1 cellular context compared by ENCODE assay signal in the genomic region with DNA sequence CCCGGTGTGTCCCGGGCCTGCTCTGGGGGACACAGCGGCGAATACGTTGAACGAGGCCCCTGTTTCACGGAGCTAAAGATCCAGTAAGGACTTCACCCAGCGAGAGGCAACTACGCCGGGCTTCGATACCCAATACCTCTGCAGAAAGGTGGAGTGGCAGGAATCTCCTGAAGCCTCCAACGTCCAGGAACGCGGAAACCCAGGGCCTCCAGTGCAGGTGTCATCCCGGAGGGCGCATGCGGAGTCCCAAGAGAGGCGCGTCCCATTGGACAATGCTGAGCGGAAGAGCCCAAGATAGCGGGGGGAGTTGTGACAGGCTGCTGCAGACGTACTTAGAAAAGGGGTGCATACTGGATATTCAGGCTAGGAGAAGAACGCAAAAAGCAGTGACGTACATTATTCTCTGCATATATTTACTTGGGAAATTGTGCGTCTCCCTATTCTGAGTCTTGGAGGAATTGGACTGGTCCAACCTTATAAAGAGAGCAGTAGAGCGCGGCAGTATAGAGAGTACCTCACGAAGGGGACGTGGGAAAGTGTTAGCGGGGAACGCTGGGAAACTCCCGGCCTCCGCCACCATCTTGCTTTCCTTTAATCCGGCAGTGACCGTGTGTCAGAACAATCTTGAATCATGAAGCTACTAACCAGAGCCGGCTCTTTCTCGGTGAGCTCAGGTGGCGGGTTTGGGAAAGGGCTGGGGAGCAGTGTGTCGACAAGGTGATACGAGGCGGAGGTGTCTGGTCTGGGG.
TF ChIP-seq lines count a peak whose summit lies in the region.

Gene UQCRC2, plus strand, starts transcription at position 569 of the 748 bp plus-strand sequence. Its CDS starts 63 bp downstream, at position 632.

TF ChIP-seq in HepG2, 621 proteins besides CTCF, POLR2A, EP300 and RAD21 (continued from another document and continues in another):
- peak; percentile 78 for TF ChIP-seq POLR2AphosphoS2 (IDR thresholded peaks at IDR 0.05; ENCODE audit: low read depth, low read length)
- peak; percentile 94; the same call in 1 of the 2 replicates for TF ChIP-seq ZNF138 (CRISPR knock-in tag; IDR thresholded peaks at IDR 0.05; ENCODE audit: low read depth)
- no peak for TF ChIP-seq ZNF510 (CRISPR knock-in tag; IDR thresholded peaks at IDR 0.05; ENCODE audit: low read depth)
- 0 out of 2 replicates have a peak, but pooled peaks have one; percentile 49 for TF ChIP-seq PRDM15 (CRISPR knock-in tag; IDR thresholded peaks at IDR 0.05)
- peak; percentile 46; the same call in 1 of the 2 replicates for TF ChIP-seq ZBTB4 (CRISPR knock-in tag; IDR thresholded peaks at IDR 0.05; ENCODE audit: borderline replicate concordance)
- TF ChIP-seq GMEB1 (CRISPR knock-in tag; IDR thresholded peaks at IDR 0.05; ENCODE audit: borderline replicate concordance): peak; percentile 90
- no peak; the same call in none of the 2 replicates for TF ChIP-seq TSC22D2 (CRISPR knock-in tag; IDR thresholded peaks at IDR 0.05; ENCODE audit: borderline replicate concordance)
- TF ChIP-seq IKZF1 (IDR thresholded peaks at IDR 0.05): no peak
- peak; percentile 87 for TF ChIP-seq MED8 (CRISPR knock-in tag; IDR thresholded peaks at IDR 0.05; ENCODE audit: insufficient replicate concordance)
- no peak for TF ChIP-seq HES4 (CRISPR knock-in tag; IDR thresholded peaks at IDR 0.05; ENCODE audit: borderline replicate concordance)
- peak; percentile 87 for TF ChIP-seq NFYC (CRISPR knock-in tag; IDR thresholded peaks at IDR 0.05)
- no peak for TF ChIP-seq ZFYVE20 (CRISPR knock-in tag; IDR thresholded peaks at IDR 0.05; ENCODE audit: borderline replicate concordance, low read depth)
- no peak; the same call in 1 of the 2 replicates for TF ChIP-seq ZNF589 (CRISPR knock-in tag; conservative IDR thresholded peaks at IDR 0.05)
- peak; percentile 93 for TF ChIP-seq PHF8 (CRISPR knock-in tag; IDR thresholded peaks at IDR 0.05)
- no peak; the same call in none of the 2 replicates for TF ChIP-seq TP53 (CRISPR knock-in tag; conservative IDR thresholded peaks at IDR 0.05)
- TF ChIP-seq ARID2 (CRISPR knock-in tag; IDR thresholded peaks at IDR 0.05; ENCODE audit: borderline replicate concordance): no peak
- peak; percentile 89 for TF ChIP-seq ZNF710 (CRISPR knock-in tag; IDR thresholded peaks at IDR 0.05; ENCODE audit: borderline replicate concordance)
- peak; percentile 27; the same call in 1 of the 2 replicates for TF ChIP-seq ZNF367 (CRISPR knock-in tag; IDR thresholded peaks at IDR 0.05; ENCODE audit: borderline replicate concordance)
- TF ChIP-seq, protein P1, sequence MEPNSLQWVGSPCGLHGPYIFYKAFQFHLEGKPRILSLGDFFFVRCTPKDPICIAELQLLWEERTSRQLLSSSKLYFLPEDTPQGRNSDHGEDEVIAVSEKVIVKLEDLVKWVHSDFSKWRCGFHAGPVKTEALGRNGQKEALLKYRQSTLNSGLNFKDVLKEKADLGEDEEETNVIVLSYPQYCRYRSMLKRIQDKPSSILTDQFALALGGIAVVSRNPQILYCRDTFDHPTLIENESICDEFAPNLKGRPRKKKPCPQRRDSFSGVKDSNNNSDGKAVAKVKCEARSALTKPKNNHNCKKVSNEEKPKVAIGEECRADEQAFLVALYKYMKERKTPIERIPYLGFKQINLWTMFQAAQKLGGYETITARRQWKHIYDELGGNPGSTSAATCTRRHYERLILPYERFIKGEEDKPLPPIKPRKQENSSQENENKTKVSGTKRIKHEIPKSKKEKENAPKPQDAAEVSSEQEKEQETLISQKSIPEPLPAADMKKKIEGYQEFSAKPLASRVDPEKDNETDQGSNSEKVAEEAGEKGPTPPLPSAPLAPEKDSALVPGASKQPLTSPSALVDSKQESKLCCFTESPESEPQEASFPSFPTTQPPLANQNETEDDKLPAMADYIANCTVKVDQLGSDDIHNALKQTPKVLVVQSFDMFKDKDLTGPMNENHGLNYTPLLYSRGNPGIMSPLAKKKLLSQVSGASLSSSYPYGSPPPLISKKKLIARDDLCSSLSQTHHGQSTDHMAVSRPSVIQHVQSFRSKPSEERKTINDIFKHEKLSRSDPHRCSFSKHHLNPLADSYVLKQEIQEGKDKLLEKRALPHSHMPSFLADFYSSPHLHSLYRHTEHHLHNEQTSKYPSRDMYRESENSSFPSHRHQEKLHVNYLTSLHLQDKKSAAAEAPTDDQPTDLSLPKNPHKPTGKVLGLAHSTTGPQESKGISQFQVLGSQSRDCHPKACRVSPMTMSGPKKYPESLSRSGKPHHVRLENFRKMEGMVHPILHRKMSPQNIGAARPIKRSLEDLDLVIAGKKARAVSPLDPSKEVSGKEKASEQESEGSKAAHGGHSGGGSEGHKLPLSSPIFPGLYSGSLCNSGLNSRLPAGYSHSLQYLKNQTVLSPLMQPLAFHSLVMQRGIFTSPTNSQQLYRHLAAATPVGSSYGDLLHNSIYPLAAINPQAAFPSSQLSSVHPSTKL (CRISPR knock-in tag; IDR thresholded peaks at IDR 0.05): peak; percentile 34
- TF ChIP-seq ZFAT (CRISPR knock-in tag; conservative IDR thresholded peaks at IDR 0.05): peak; percentile 74; the same call in 1 of the 2 replicates
- 0 out of 2 replicates have a peak, but pooled peaks have one; percentile 36 for TF ChIP-seq ZBTB3 (CRISPR knock-in tag; IDR thresholded peaks at IDR 0.05; ENCODE audit: borderline replicate concordance, low read depth)
- TF ChIP-seq NR1H2 (CRISPR knock-in tag; IDR thresholded peaks at IDR 0.05; ENCODE audit: borderline replicate concordance, low read depth): no peak
- TF ChIP-seq, protein P2, sequence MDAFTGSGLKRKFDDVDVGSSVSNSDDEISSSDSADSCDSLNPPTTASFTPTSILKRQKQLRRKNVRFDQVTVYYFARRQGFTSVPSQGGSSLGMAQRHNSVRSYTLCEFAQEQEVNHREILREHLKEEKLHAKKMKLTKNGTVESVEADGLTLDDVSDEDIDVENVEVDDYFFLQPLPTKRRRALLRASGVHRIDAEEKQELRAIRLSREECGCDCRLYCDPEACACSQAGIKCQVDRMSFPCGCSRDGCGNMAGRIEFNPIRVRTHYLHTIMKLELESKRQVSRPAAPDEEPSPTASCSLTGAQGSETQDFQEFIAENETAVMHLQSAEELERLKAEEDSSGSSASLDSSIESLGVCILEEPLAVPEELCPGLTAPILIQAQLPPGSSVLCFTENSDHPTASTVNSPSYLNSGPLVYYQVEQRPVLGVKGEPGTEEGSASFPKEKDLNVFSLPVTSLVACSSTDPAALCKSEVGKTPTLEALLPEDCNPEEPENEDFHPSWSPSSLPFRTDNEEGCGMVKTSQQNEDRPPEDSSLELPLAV (CRISPR knock-in tag; conservative IDR thresholded peaks at IDR 0.05; ENCODE audit: low read depth): no peak
- TF ChIP-seq, protein P3, sequence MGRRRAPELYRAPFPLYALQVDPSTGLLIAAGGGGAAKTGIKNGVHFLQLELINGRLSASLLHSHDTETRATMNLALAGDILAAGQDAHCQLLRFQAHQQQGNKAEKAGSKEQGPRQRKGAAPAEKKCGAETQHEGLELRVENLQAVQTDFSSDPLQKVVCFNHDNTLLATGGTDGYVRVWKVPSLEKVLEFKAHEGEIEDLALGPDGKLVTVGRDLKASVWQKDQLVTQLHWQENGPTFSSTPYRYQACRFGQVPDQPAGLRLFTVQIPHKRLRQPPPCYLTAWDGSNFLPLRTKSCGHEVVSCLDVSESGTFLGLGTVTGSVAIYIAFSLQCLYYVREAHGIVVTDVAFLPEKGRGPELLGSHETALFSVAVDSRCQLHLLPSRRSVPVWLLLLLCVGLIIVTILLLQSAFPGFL (CRISPR knock-in tag; IDR thresholded peaks at IDR 0.05): no peak
- 0 out of 2 replicates have a peak, but pooled peaks have one; percentile 33 for TF ChIP-seq KLF6 (CRISPR knock-in tag; IDR thresholded peaks at IDR 0.05)
- TF ChIP-seq, protein P4, sequence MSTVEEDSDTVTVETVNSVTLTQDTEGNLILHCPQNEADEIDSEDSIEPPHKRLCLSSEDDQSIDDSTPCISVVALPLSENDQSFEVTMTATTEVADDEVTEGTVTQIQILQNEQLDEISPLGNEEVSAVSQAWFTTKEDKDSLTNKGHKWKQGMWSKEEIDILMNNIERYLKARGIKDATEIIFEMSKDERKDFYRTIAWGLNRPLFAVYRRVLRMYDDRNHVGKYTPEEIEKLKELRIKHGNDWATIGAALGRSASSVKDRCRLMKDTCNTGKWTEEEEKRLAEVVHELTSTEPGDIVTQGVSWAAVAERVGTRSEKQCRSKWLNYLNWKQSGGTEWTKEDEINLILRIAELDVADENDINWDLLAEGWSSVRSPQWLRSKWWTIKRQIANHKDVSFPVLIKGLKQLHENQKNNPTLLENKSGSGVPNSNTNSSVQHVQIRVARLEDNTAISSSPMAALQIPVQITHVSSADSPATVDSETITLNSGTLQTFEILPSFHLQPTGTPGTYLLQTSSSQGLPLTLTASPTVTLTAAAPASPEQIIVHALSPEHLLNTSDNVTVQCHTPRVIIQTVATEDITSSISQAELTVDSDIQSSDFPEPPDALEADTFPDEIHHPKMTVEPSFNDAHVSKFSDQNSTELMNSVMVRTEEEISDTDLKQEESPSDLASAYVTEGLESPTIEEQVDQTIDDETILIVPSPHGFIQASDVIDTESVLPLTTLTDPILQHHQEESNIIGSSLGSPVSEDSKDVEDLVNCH (CRISPR knock-in tag; IDR thresholded peaks at IDR 0.05): no peak
- TF ChIP-seq ZC3H4 (CRISPR knock-in tag; IDR thresholded peaks at IDR 0.05; ENCODE audit: borderline replicate concordance): no peak; the same call in 1 of the 2 replicates
- TF ChIP-seq ZNF616 (CRISPR knock-in tag; IDR thresholded peaks at IDR 0.05; ENCODE audit: low read depth): no peak
- no peak for TF ChIP-seq ZNF773 (CRISPR knock-in tag; IDR thresholded peaks at IDR 0.05; ENCODE audit: borderline replicate concordance)
